ENCODE assay signal across 9 cellular contexts in the genomic region with DNA sequence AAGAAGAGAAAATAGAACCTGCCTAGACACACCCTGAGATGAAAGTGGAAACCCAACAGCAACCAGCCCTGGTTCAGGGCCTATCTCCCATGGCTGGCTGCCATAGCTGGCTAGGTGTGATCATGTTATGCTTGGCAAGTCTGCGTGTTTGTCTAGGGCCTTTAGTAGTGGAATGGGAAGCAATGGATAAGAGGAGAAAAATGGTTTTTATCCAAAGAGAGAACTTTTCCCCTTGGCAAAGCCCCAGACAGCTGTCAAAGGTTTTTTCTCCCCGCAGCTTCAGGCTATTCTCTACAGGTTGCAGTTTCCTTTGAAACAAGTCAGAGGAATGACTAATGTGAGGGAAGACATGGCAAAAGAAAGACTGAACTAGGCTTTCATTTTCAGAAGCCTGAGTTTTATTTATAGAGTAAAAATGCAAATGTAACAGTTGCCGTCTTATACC.
DNase-seq lines count a peak whose midpoint lies in the region; ATAC-seq and TF ChIP-seq lines count a peak whose summit lies in the region.
"Had no signal": no experiment of that assay in that cellular context is flagged by ENCODE, and none has a peak within 500 bp of the region (broad histone marks: within the 10 kb centered on the region; RNA-seq: fewer than 3 reads in every experiment).

No MANE protein-coding gene starts in this region.

- POLR2A ChIA-PET in A673 (lab: Charles Lee; ENCODE audit: low non-redundant PET) = no interaction called here

- ATAC-seq in GM19455 (IDR thresholded peaks at IDR 0.05; ENCODE audit: unreplicated experiment) (peak; percentile 53), HG03095 (IDR thresholded peaks at IDR 0.05; ENCODE audit: unreplicated experiment) (peak; percentile 82)

- BruUV-seq in A673 (replicated peaks; lab: Mats Ljungman, UMichigan) = no TSS peak

- TF ChIP-seq CTCF in osteocyte (IDR thresholded peaks at IDR 0.05) = no peak
- TF ChIP-seq CTCF in A673 (conservative IDR thresholded peaks at IDR 0.05; ENCODE audit: low read depth, low read length) = no peak

- no peaks in the 10 kb centered on the region for H3K36me3 ChIP-seq in A673 (ENCODE audit: insufficient read depth, low read length, poor library complexity, severe bottlenecking)

- no peaks in the 10 kb centered on the region for H3K9me3 Mint-ChIP-seq in osteocyte (ENCODE audit: unreplicated experiment)

- H3K4me3 ChIP-seq in A673 (ENCODE audit: low read depth, low read length, poor library complexity, severe bottlenecking) = no peak overlapping the region

- CTCF ChIA-PET in A673 (lab: Charles Lee) = no interaction called here

- peak overlapping the region; percentile 42 for H3K27ac Mint-ChIP-seq in osteocyte (ENCODE audit: unreplicated experiment)

- no peak overlapping the region for H3K4me3 Mint-ChIP-seq in osteocyte (ENCODE audit: unreplicated experiment)

- peaks cover 19% of the 10 kb centered on the region for H3K4me1 Mint-ChIP-seq in osteocyte (ENCODE audit: unreplicated experiment)

- intact Hi-C loops in A673 (cut with micrococcal nuclease; ENCODE audit: unreplicated experiment) = no loop called here

- H3K27me3 Mint-ChIP-seq in osteocyte (ENCODE audit: unreplicated experiment) = no peaks in the 10 kb centered on the region

- no peak overlapping the region for H3K27ac ChIP-seq in A673 (ENCODE audit: low read depth, low read length, poor library complexity, severe bottlenecking)

- DNase-seq in astrocyte of the hippocampus (ENCODE audit: low read depth, low spot score) (peak; percentile 61), osteocyte (ENCODE audit: extremely low spot score, unreplicated experiment) (no peak), islet precursor cell (no peak), A673 (ENCODE audit: low spot score) (no peak), NCI-H2171 treated with DMSO at 0.1 percent for 48 hours (lab: John Stamatoyannopoulos, UW) (no peak)
- DNase-seq in activated CD8-positive, alpha-beta memory T cell treated with anti-CD3 and anti-CD28 coated beads, Interleukin-2, amount 50 U/mL, for 4 hours = no peak
- DNase-seq: activated CD4-positive, alpha-beta T cell treated with anti-CD3 and anti-CD28 coated beads, Interleukin-2, amount 50 U/mL, for 4 hours had no signal

- H3K4me1 ChIP-seq in A673 (ENCODE audit: insufficient read depth, low read length, poor library complexity, severe bottlenecking) = no peaks in the 10 kb centered on the region

- no peaks in the 10 kb centered on the region for H3K27me3 ChIP-seq in A673 (replicated peaks; ENCODE audit: insufficient read depth, low read depth, low read length, poor library complexity)

- no peaks in the 10 kb centered on the region for H3K9me3 ChIP-seq in A673 (ENCODE audit: low read depth, low read length, poor library complexity, severe bottlenecking)

- H3K36me3 Mint-ChIP-seq in osteocyte (ENCODE audit: unreplicated experiment) = no peaks in the 10 kb centered on the region
